In genomic region chr16:88200896-88201185, GRCh38 we compare ENCODE assay signal across 21 cellular contexts.
DNase-seq lines count a peak whose midpoint lies in the region; ATAC-seq, FAIRE-seq and TF ChIP-seq lines count a peak whose summit lies in the region.
"Had no signal": no experiment of that assay in that cellular context is flagged by ENCODE, and none has a peak within 500 bp of the region (broad histone marks: within the 10 kb centered on the region; RNA-seq: fewer than 3 reads in every experiment).

No MANE protein-coding gene starts in this region.

- no peaks in the 10 kb centered on the region for H3K27me3 ChIP-seq in RWPE2 (ENCODE audit: insufficient read depth, poor library complexity, severe bottlenecking)
- no peaks in the 10 kb centered on the region for H3K27me3 ChIP-seq in H1 (replicated peaks in 1 of 4; ENCODE audit: control insufficient read depth in 3 of 4, extremely low read depth in 1 of 4, insufficient read depth in 3 of 4, low read length in 3 of 4)
- H3K27me3 ChIP-seq in CD4-positive, alpha-beta memory T cell (ENCODE audit: insufficient read depth, low read length) = no peaks in the 10 kb centered on the region
- H3K27me3 ChIP-seq: SJCRH30 had no signal

- H2AFZ ChIP-seq in H1 (ENCODE audit: low read length) = no peak overlapping the region
- H2AFZ ChIP-seq: GM23338 had no signal

- no peaks in the 10 kb centered on the region for H3K9me3 Mint-ChIP-seq in type B pancreatic cell
- no peaks in the 10 kb centered on the region for H3K9me3 Mint-ChIP-seq in CD4-positive, alpha-beta memory T cell
- H3K9me3 Mint-ChIP-seq: CD4-positive, CD25-positive, alpha-beta regulatory T cell; GM23338 had no signal

- H2BK15ac ChIP-seq in H1 (ENCODE audit: low read length) = no peak overlapping the region

- H3K9ac ChIP-seq in H1 (replicated peaks in 1 of 4; ENCODE audit: extremely low read depth in 1 of 4, low read depth in 3 of 4, low read length in 3 of 4) = no peak overlapping the region

- H3K79me2 ChIP-seq in H1 (ENCODE audit: control insufficient read depth in 1 of 2, insufficient read depth in 2 of 2, low read length in 2 of 2) = no peaks in the 10 kb centered on the region

- peak; percentile 44 for DNase-seq in RWPE2 (ENCODE audit: low spot score)
- no peak for DNase-seq in H1 (ENCODE audit: low read depth in 1 of 2, low spot score in 2 of 2)
- DNase-seq in mesenteric fat pad (ENCODE audit: low spot score) = peak; percentile 89
- DNase-seq in type B pancreatic cell (ENCODE audit: extremely low spot score, unreplicated experiment) = peak; percentile 64
- DNase-seq in CD4-positive, alpha-beta memory T cell = no peak
- no peak for DNase-seq in NCI-H2029 treated with DMSO at 0.1 percent for 48 hours (lab: John Stamatoyannopoulos, UW)
- DNase-seq: Caco-2; CD4-positive, CD25-positive, alpha-beta regulatory T cell; GDM1; NCI-H1105; NCI-H1694; NCI-H2107; NCI-H226; NCI-H524 treated with DMSO at 0.1 percent for 48 hours; PC-3; RPMI8226; SJCRH30 had no signal

- TF ChIP-seq POLR2A in H1 (IDR thresholded peaks at IDR 0.05; ENCODE audit: control extremely low read depth in 1 of 2, low read depth in 2 of 2, low read length in 2 of 2) = no peak

- no peak overlapping the region for H3K4ac ChIP-seq in H1 (replicated peaks; ENCODE audit: insufficient read length, low read depth, low read length)

- no peak overlapping the region for H3K27ac Mint-ChIP-seq in type B pancreatic cell
- no peak overlapping the region for H3K27ac Mint-ChIP-seq in CD4-positive, alpha-beta memory T cell
- H3K27ac Mint-ChIP-seq: B cell; CD4-positive, CD25-positive, alpha-beta regulatory T cell; GM23338 had no signal

- H4K5ac ChIP-seq in H1 (ENCODE audit: insufficient read length, low read depth, low read length) = no peak overlapping the region

- intact Hi-C loops in CD4-positive, alpha-beta memory T cell (cut with micrococcal nuclease) = no loop called here

- no peak overlapping the region for H3K4me3 ChIP-seq in RWPE2 (ENCODE audit: severe bottlenecking)
- no peak overlapping the region for H3K4me3 ChIP-seq in H1 (ENCODE audit: extremely low read depth in 1 of 4, insufficient read depth in 2 of 4, low read depth in 3 of 4, low read length in 4 of 4)
- no peak overlapping the region for H3K4me3 ChIP-seq in CD4-positive, alpha-beta memory T cell (ENCODE audit: low read length in 2 of 2)
- H3K4me3 ChIP-seq: GM23338, SJCRH30 had no signal

- no peak for FAIRE-seq in H1 (lab: Jason Lieb, UNC)

- no peak overlapping the region for H2AK5ac ChIP-seq in H1 (ENCODE audit: low read depth, low read length)

- CTCF ChIA-PET in H1 (lab: Charles Lee; ENCODE audit: partially characterized antibody) = no interaction called here
- CTCF ChIA-PET in CD4-positive, alpha-beta memory T cell (lab: Charles Lee; ENCODE audit: partially characterized antibody) = no interaction called here

- TF ChIP-seq EP300 in H1 (IDR thresholded peaks at IDR 0.05; ENCODE audit: borderline replicate concordance in 1 of 2, low read depth in 2 of 2, low read length in 2 of 2) = no peak

- no peak overlapping the region for H3K56ac ChIP-seq in H1 (replicated peaks; ENCODE audit: insufficient read length, low read depth, low read length)

- no peak overlapping the region for H3K23ac ChIP-seq in H1 (ENCODE audit: insufficient read length)

- H3K36me3 Mint-ChIP-seq in type B pancreatic cell = no peaks in the 10 kb centered on the region
- no peaks in the 10 kb centered on the region for H3K36me3 Mint-ChIP-seq in CD4-positive, alpha-beta memory T cell
- H3K36me3 Mint-ChIP-seq: CD4-positive, CD25-positive, alpha-beta regulatory T cell had no signal

- H3K27ac ChIP-seq in RWPE2 (ENCODE audit: poor library complexity, severe bottlenecking) (no peak overlapping the region), H1 (ENCODE audit: low read depth, low read length) (no peak overlapping the region)
- no peak overlapping the region for H3K27ac ChIP-seq in CD4-positive, alpha-beta memory T cell (ENCODE audit: low read depth, low read length)
- H3K27ac ChIP-seq: SJCRH30 had no signal

- no peaks in the 10 kb centered on the region for H3K79me1 ChIP-seq in H1 (ENCODE audit: low read depth, low read length)

- H4K8ac ChIP-seq in H1 (ENCODE audit: extremely low read depth, insufficient read depth, low read length) = peak overlapping the region; percentile 25; the same call in 1 of the 2 replicates

- no peak overlapping the region for H2BK20ac ChIP-seq in H1 (ENCODE audit: low read length)

- no peak overlapping the region for H3K18ac ChIP-seq in H1 (ENCODE audit: extremely low read depth, low read length)

- H3K14ac ChIP-seq in H1 (ENCODE audit: insufficient read length) = no peak overlapping the region

- H3K9me3 ChIP-seq in RWPE2 (ENCODE audit: severe bottlenecking) (no peaks in the 10 kb centered on the region), H1 (ENCODE audit: insufficient read depth in 2 of 2, low read depth in 1 of 2, low read length in 1 of 2) (no peaks in the 10 kb centered on the region; a peak in 1 of 4 replicates)
- H3K9me3 ChIP-seq in CD4-positive, alpha-beta memory T cell (ENCODE audit: control insufficient read depth in 1 of 2, low read length in 2 of 2) = no peaks in the 10 kb centered on the region
- H3K9me3 ChIP-seq: Caco-2, SJCRH30 had no signal

- TF ChIP-seq RAD21 in H1 (IDR thresholded peaks at IDR 0.05 in 1 of 2, conservative IDR thresholded peaks at IDR 0.05 in 1 of 2; ENCODE audit: low read depth in 2 of 2, low read length in 2 of 2) = no peak

- no peaks in the 10 kb centered on the region for H4K20me1 ChIP-seq in H1 (replicated peaks in 1 of 2; ENCODE audit: control insufficient read depth in 1 of 2, insufficient read depth in 2 of 2, low read length in 2 of 2)

- 95% methylated on average over 11 of the region's 13 CpGs; no CpG with 5 or more reads in 1 of the 2 experiments for WGBS in H1 (ENCODE audit: extremely low coverage in 1 of 2, insufficient coverage in 1 of 2, insufficient read length in 1 of 2, insufficient replicate concordance in 2 of 2, low coverage in 1 of 2, low lambda C conversion rate in 2 of 2, missing lambda C conversion rate in 1 of 2), 2 experiments

- no peak for ATAC-seq in RWPE2 (ENCODE audit: low read depth)
- ATAC-seq in GM18868 (IDR thresholded peaks at IDR 0.05; ENCODE audit: unreplicated experiment) = no peak
- ATAC-seq in GM18873 (IDR thresholded peaks at IDR 0.05; ENCODE audit: low FRiP score, unreplicated experiment) = no peak
- ATAC-seq: PC-3 had no signal

- H2BK120ac ChIP-seq in H1 (replicated peaks; ENCODE audit: low read depth, low read length) = no peak overlapping the region

- no peak overlapping the region for H4K91ac ChIP-seq in H1 (replicated peaks; ENCODE audit: insufficient read length, low read length)

- no peak overlapping the region for H3K4me3 Mint-ChIP-seq in type B pancreatic cell
- H3K4me3 Mint-ChIP-seq in CD4-positive, alpha-beta memory T cell = no peak overlapping the region
- H3K4me3 Mint-ChIP-seq: B cell; CD4-positive, CD25-positive, alpha-beta regulatory T cell; GM23338 had no signal

- H2BK12ac ChIP-seq in H1 (ENCODE audit: low read depth, low read length) = no peak overlapping the region

- TF ChIP-seq CTCF in RWPE2 (IDR thresholded peaks at IDR 0.05; ENCODE audit: poor library complexity, severe bottlenecking) (no peak), H1 (IDR thresholded peaks at IDR 0.05; ENCODE audit: control extremely low read depth in 1 of 3, insufficient read depth in 1 of 3, low read depth in 1 of 3, low read length in 3 of 3) (no peak), type B pancreatic cell (conservative IDR thresholded peaks at IDR 0.05) (no peak)

- H3K4me1 ChIP-seq in RWPE2 (ENCODE audit: insufficient read depth, poor library complexity, severe bottlenecking) (no peaks in the 10 kb centered on the region), H1 (replicated peaks in 1 of 4; ENCODE audit: control insufficient read depth in 3 of 4, insufficient read depth in 4 of 4, low read length in 3 of 4) (no peaks in the 10 kb centered on the region; a peak in 1 of 7 replicates)
- no peaks in the 10 kb centered on the region for H3K4me1 ChIP-seq in CD4-positive, alpha-beta memory T cell (ENCODE audit: insufficient read depth, low read length)
- H3K4me1 ChIP-seq: Caco-2, SJCRH30 had no signal

- no peaks in the 10 kb centered on the region for H3K36me3 ChIP-seq in RWPE2 (ENCODE audit: low read depth)
- no peaks in the 10 kb centered on the region for H3K36me3 ChIP-seq in H1 (ENCODE audit: control insufficient read depth in 2 of 4, insufficient read depth in 4 of 4, low read length in 3 of 4)
- H3K36me3 ChIP-seq in CD4-positive, alpha-beta memory T cell (ENCODE audit: insufficient read depth, low read length) = no peaks in the 10 kb centered on the region
- H3K36me3 ChIP-seq: SJCRH30 had no signal

- H2BK5ac ChIP-seq in H1 (ENCODE audit: low read depth, low read length) = no peak overlapping the region

- no peaks in the 10 kb centered on the region for H3K27me3 Mint-ChIP-seq in type B pancreatic cell
- no peaks in the 10 kb centered on the region for H3K27me3 Mint-ChIP-seq in CD4-positive, alpha-beta memory T cell
- H3K27me3 Mint-ChIP-seq: B cell; CD4-positive, CD25-positive, alpha-beta regulatory T cell had no signal

- POLR2A ChIA-PET in H1 (lab: Charles Lee; ENCODE audit: partially characterized antibody) = no interaction called here
- POLR2A ChIA-PET in CD4-positive, alpha-beta memory T cell (lab: Charles Lee; ENCODE audit: partially characterized antibody) = no interaction called here

- H3K4me1 Mint-ChIP-seq in type B pancreatic cell (ENCODE audit: unreplicated experiment) = no peaks in the 10 kb centered on the region
- no peaks in the 10 kb centered on the region for H3K4me1 Mint-ChIP-seq in CD4-positive, alpha-beta memory T cell
- H3K4me1 Mint-ChIP-seq: B cell; CD4-positive, CD25-positive, alpha-beta regulatory T cell; GM23338 had no signal

- H3K4me2 ChIP-seq in H1 (ENCODE audit: insufficient read depth in 1 of 2, low read depth in 2 of 2, low read length in 2 of 2) = no peak overlapping the region
- H3K4me2 ChIP-seq: GM23338 had no signal

- no peaks in the 10 kb centered on the region for H3K23me2 ChIP-seq in H1 (ENCODE audit: low read depth, low read length)

TF ChIP-seq in H1, 55 proteins besides CTCF, POLR2A, EP300 and RAD21:
- TF ChIP-seq SIX5 (IDR thresholded peaks at IDR 0.05; ENCODE audit: low read depth, low read length) (no peak), ASH2L (IDR thresholded peaks at IDR 0.05; ENCODE audit: low read length) (no peak), FOSL1 (IDR thresholded peaks at IDR 0.05; ENCODE audit: insufficient read depth, low read depth, low read length) (no peak), CTBP2 (IDR thresholded peaks at IDR 0.05; ENCODE audit: borderline replicate concordance, insufficient read depth, insufficient read length, low read length) (no peak), TAF7 (optimal IDR thresholded peaks at IDR 0.05; ENCODE audit: borderline replicate concordance, low read depth, low read length) (no peak), KDM4A (IDR thresholded peaks at IDR 0.05; ENCODE audit: low read depth, low read length, severe bottlenecking) (no peak)
TF ChIP-seq in H1: peak in this region for 0.

Comparison
In these comparisons a context has a peak if more than half of its experiments do, and no peak if none do; other contexts are left out.
1. DNase-seq: peak in RWPE2 (single experiment), mesenteric fat pad (single experiment) and type B pancreatic cell (single experiment); none in H1 (0 of 2), CD4-positive, alpha-beta memory T cell (0 of 5) and NCI-H2029 treated with DMSO at 0.1 percent for 48 hours (single experiment).